Comparison of ENCODE assay signal across 8 cellular contexts in the genomic region with DNA sequence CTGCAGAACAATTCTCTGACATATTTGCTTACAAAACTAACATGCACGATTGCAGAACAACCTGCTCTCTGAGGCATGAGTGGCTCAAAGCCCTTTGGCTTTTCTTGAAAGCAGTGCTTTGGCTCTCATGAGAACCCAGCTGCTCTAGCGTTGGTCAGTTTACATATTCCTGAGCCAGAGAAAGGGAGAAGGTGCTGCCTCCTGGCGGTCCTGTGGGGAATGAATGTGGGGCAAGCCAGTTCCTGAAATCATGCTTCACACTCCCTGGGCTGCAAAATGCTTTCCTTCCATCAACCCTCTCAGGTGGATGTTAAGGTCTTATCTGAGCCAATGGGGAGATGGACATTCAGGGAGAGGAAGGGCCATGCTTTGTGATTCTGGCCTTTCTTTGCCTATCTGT.
A peak's percentile ranks its signal among the peaks of the same experiment; 100 is the strongest.
DNase-seq lines count a peak whose midpoint lies in the region; ATAC-seq and TF ChIP-seq lines count a peak whose summit lies in the region.

No MANE protein-coding gene starts in this region.

- in situ Hi-C loops in Panc1 (cut with HindIII; ENCODE audit: low pct_unique_long_range_greater_than_20kb, low sequenced_read_pairs): no loop called here

- CTCF ChIA-PET in Panc1 (lab: Charles Lee): interaction anchor here (0.6 kb wide), 1 partner anchor 43 kb away, joined by 4 read pairs; no protein-coding TSS in a partner anchor

- 5% methylated on average over 3 of the region's 3 CpGs for WGBS in prostate gland

- H3K36me3 Mint-ChIP-seq in activated T-helper 2 cell treated with anti-CD3 and anti-CD28 coated beads, Interferon-gamma antibody, Interleukin-2, Interleukin-4, amounts not matched to agents 10 μg/mL and 5 μg/mL and 100 μg/mL, durations not matched to agents 14 hours and 24 hours and 36 hours (ENCODE audit: low read depth): no peaks in the 10 kb centered on the region

- peaks cover 11% of the 10 kb centered on the region for H3K27me3 Mint-ChIP-seq in activated T-helper 2 cell treated with anti-CD3 and anti-CD28 coated beads, Interferon-gamma antibody, Interleukin-2, Interleukin-4, amounts not matched to agents 10 μg/mL and 5 μg/mL and 100 μg/mL, durations not matched to agents 14 hours and 24 hours and 36 hours (ENCODE audit: low read depth)

- H3K27ac ChIP-seq in Panc1 (ENCODE audit: low read length) (no peak overlapping the region), prostate gland (no peak overlapping the region), uterus (no peak overlapping the region)

- ATAC-seq in Panc1 (no peak), GM18505 (IDR thresholded peaks at IDR 0.05; ENCODE audit: unreplicated experiment) (no peak)

- peak; percentile 87 for TF ChIP-seq CTCF in Panc1 (IDR thresholded peaks at IDR 0.05)
- TF ChIP-seq CTCF in prostate gland (IDR thresholded peaks at IDR 0.05): peak in 3 of 4 experiments; percentile 33 to 56 (median 46)
- TF ChIP-seq CTCF in uterus (IDR thresholded peaks at IDR 0.05): peak in 3 of 4 experiments; percentile 15 to 51 (median 25)

- no peak overlapping the region for H3K4me3 ChIP-seq in Panc1 (ENCODE audit: low read depth in 2 of 2, low read length in 2 of 2)
- H3K4me3 ChIP-seq in prostate gland: no peak overlapping the region
- no peak overlapping the region for H3K4me3 ChIP-seq in uterus

- no peak for TF ChIP-seq POLR2A in prostate gland (IDR thresholded peaks at IDR 0.05)
- no peak for TF ChIP-seq POLR2A in uterus (IDR thresholded peaks at IDR 0.05)
- TF ChIP-seq POLR2A in GM18505 (IDR thresholded peaks at IDR 0.05; ENCODE audit: borderline replicate concordance, extremely low read depth, insufficient read depth, insufficient read length): no peak

- H3K9me3 Mint-ChIP-seq in activated T-helper 2 cell treated with anti-CD3 and anti-CD28 coated beads, Interferon-gamma antibody, Interleukin-2, Interleukin-4, amounts not matched to agents 10 μg/mL and 5 μg/mL and 100 μg/mL, durations not matched to agents 14 hours and 24 hours and 36 hours: peaks cover 16% of the 10 kb centered on the region

- H3K4me3 Mint-ChIP-seq in activated T-helper 2 cell treated with anti-CD3 and anti-CD28 coated beads, Interferon-gamma antibody, Interleukin-2, Interleukin-4, amounts not matched to agents 10 μg/mL and 5 μg/mL and 100 μg/mL, durations not matched to agents 14 hours and 24 hours and 36 hours (ENCODE audit: low read depth): no peak overlapping the region

- intact Hi-C loops in Panc1 (cut with micrococcal nuclease; ENCODE audit: unreplicated experiment): loop anchor here (5.0 kb wide), 1 partner anchor 120 kb away; no protein-coding TSS in a partner anchor
- intact Hi-C loops in activated T-helper 2 cell treated with anti-CD3 and anti-CD28 coated beads, Interferon-gamma antibody, Interleukin-2, Interleukin-4, amounts not matched to agents 10 μg/mL and 5 μg/mL and 100 μg/mL, durations not matched to agents 14 hours and 24 hours and 36 hours (cut with micrococcal nuclease): loop anchor here (2.0 to 10.0 kb wide), 2 partner anchors 120 to 718 kb away; no protein-coding TSS in a partner anchor
- intact Hi-C loops in prostate gland (cut with DNase I): no loop called here
- intact Hi-C loops in uterus (cut with DNase I; ENCODE audit: low total_unique reads): no loop called here

- no peak overlapping the region for H3K27ac Mint-ChIP-seq in activated T-helper 2 cell treated with anti-CD3 and anti-CD28 coated beads, Interferon-gamma antibody, Interleukin-2, Interleukin-4, amounts not matched to agents 10 μg/mL and 5 μg/mL and 100 μg/mL, durations not matched to agents 14 hours and 24 hours and 36 hours

- BruUV-seq in Panc1 (replicated peaks; lab: Mats Ljungman, UMichigan): no TSS peak

- H3K36me3 ChIP-seq in Panc1 (ENCODE audit: control insufficient read depth, insufficient read depth, low read length) (no peaks in the 10 kb centered on the region), prostate gland (no peaks in the 10 kb centered on the region), uterus (no peaks in the 10 kb centered on the region)

- H3K9me3 ChIP-seq in Panc1 (ENCODE audit: control insufficient read depth, insufficient read depth, low read depth, low read length) (no peaks in the 10 kb centered on the region), prostate gland (no peaks in the 10 kb centered on the region), uterus (no peaks in the 10 kb centered on the region)

- no peaks in the 10 kb centered on the region for H3K4me1 ChIP-seq in Panc1 (ENCODE audit: control insufficient read depth, insufficient read depth, low read length)
- no peaks in the 10 kb centered on the region for H3K4me1 ChIP-seq in prostate gland (replicated peaks)
- H3K4me1 ChIP-seq in uterus: no peaks in the 10 kb centered on the region

- POLR2A ChIA-PET in Panc1 (lab: Charles Lee): no interaction called here

- peak in 11 of 14 donors; percentile 4 to 62 (median 34) for DNase-seq in C1 segment of cervical spinal cord (lab: John Stamatoyannopoulos, UW)
- peak; percentile 21 for DNase-seq in HK-2 (ENCODE audit: unreplicated experiment)
- peak; percentile 45 for DNase-seq in Panc1 (ENCODE audit: low read depth, low spot score)
- DNase-seq in activated T-helper 2 cell treated with anti-CD3 and anti-CD28 coated beads, Interferon-gamma antibody, Interleukin-2, Interleukin-4, amounts not matched to agents 10 μg/mL and 5 μg/mL and 100 μg/mL, durations not matched to agents 14 hours and 24 hours and 36 hours (ENCODE audit: low spot score): peak; percentile 16
- DNase-seq in globus pallidus (ENCODE audit: low spot score): peak; percentile 70
- peak; percentile 15 for DNase-seq in prostate gland (ENCODE audit: low spot score)
- no peak for DNase-seq in uterus

- no peaks in the 10 kb centered on the region for H3K4me1 Mint-ChIP-seq in activated T-helper 2 cell treated with anti-CD3 and anti-CD28 coated beads, Interferon-gamma antibody, Interleukin-2, Interleukin-4, amounts not matched to agents 10 μg/mL and 5 μg/mL and 100 μg/mL, durations not matched to agents 14 hours and 24 hours and 36 hours (ENCODE audit: low read depth)

- no peaks in the 10 kb centered on the region; the same call in 1 of the 2 replicates for H3K27me3 ChIP-seq in Panc1 (ENCODE audit: control insufficient read depth, insufficient read depth, low read length)
- peaks cover 6% of the 10 kb centered on the region for H3K27me3 ChIP-seq in prostate gland (replicated peaks; ENCODE audit: insufficient read depth)
- no peaks in the 10 kb centered on the region for H3K27me3 ChIP-seq in uterus

Comparison
In these comparisons a context has a peak if more than half of its experiments do, and no peak if none do; other contexts are left out.
1. DNase-seq: peak in C1 segment of cervical spinal cord (11 of 14), HK-2 (single experiment), Panc1 (single experiment), activated T-helper 2 cell treated with anti-CD3 and anti-CD28 coated beads, Interferon-gamma antibody, Interleukin-2, Interleukin-4, amounts not matched to agents 10 μg/mL and 5 μg/mL and 100 μg/mL, durations not matched to agents 14 hours and 24 hours and 36 hours (single experiment), globus pallidus (single experiment) and prostate gland (single experiment); none in uterus (0 of 2).
2. CTCF ChIP-seq: peak in every context shown above with its lines; median percentile 87 in Panc1; 46 in prostate gland; 25 in uterus.
3. intact Hi-C loops: an anchor here in Panc1 (5.0 kb wide) and activated T-helper 2 cell treated with anti-CD3 and anti-CD28 coated beads, Interferon-gamma antibody, Interleukin-2, Interleukin-4, amounts not matched to agents 10 μg/mL and 5 μg/mL and 100 μg/mL, durations not matched to agents 14 hours and 24 hours and 36 hours (2.0 to 10.0 kb wide); none called in prostate gland and uterus.